In genomic region chr17:55444471-55445441, GRCh38 we compare ENCODE assay signal across 9 cellular contexts. TPM values are rescaled to one million over a fixed set of nuclear protein-coding genes. Genes with fewer than 3 reads are reported as not detected.
DNase-seq lines count a peak whose midpoint lies in the region; ATAC-seq and TF ChIP-seq lines count a peak whose summit lies in the region.
"Had no signal": no experiment of that assay in that cellular context is flagged by ENCODE, and none has a peak within 500 bp of the region (broad histone marks: within the 10 kb centered on the region; RNA-seq: fewer than 3 reads in every experiment).

No MANE protein-coding gene starts in this region.

- no peak for TF ChIP-seq CTCF in CD14-positive monocyte (IDR thresholded peaks at IDR 0.05)
- no peak for TF ChIP-seq CTCF in gastrocnemius medialis (IDR thresholded peaks at IDR 0.05 in 4 of 5, conservative IDR thresholded peaks at IDR 0.05 in 1 of 5)

- peaks cover 2 to 4% (median 3%) of the 10 kb centered on the region in 3 donors for H3K27me3 Mint-ChIP-seq in CD14-positive monocyte (ENCODE audit: low read depth in 3 of 3)

- no peaks in the 10 kb centered on the region for H3K36me3 Mint-ChIP-seq in CD14-positive monocyte

- H3K4me3 Mint-ChIP-seq in CD14-positive monocyte: no peak overlapping the region

- no peaks in the 10 kb centered on the region for H3K27me3 ChIP-seq in gastrocnemius medialis

- peak overlapping the region in 4 of 7 donors; percentile 13 to 77 (median 31) for H3K27ac Mint-ChIP-seq in CD14-positive monocyte

- no peak for TF ChIP-seq POLR2A in gastrocnemius medialis (IDR thresholded peaks at IDR 0.05)

- peaks cover 10% of the 10 kb centered on the region for H3K4me1 Mint-ChIP-seq in CD14-positive monocyte

- H3K9me3 ChIP-seq in gastrocnemius medialis: no peaks in the 10 kb centered on the region
- H3K9me3 ChIP-seq: SK-N-SH had no signal

- no peaks in the 10 kb centered on the region for H3K9me3 Mint-ChIP-seq in CD14-positive monocyte

- H3K4me1 ChIP-seq in gastrocnemius medialis: peaks cover 0 to 14% of the 10 kb centered on the region in 2 donors

- H3K36me3 ChIP-seq in gastrocnemius medialis: no peaks in the 10 kb centered on the region

- ATAC-seq in GM21619 (IDR thresholded peaks at IDR 0.05; ENCODE audit: unreplicated experiment) (peak; percentile 69), gastrocnemius medialis (no peak)

- no peak for DNase-seq in CD14-positive monocyte (ENCODE audit: low spot score)
- peak; percentile 26 for DNase-seq in HK-2 (ENCODE audit: unreplicated experiment)
- DNase-seq in glomerular visceral epithelial cell (ENCODE audit: extremely low spot score): peak; percentile 52
- DNase-seq in NCI-H1694 (lab: John Stamatoyannopoulos, UW): no peak
- DNase-seq in gastrocnemius medialis: no peak
- DNase-seq in NCI-H1105 treated with DMSO at 0.1 percent for 48 hours (lab: John Stamatoyannopoulos, UW): no peak
- no peak for DNase-seq in RPMI8226
- DNase-seq: SK-N-SH had no signal

- H3K4me3 ChIP-seq in gastrocnemius medialis: no peak overlapping the region

- in situ Hi-C loops in gastrocnemius medialis (cut with MboI; ENCODE audit: low sequenced_read_pairs in 4 of 4): no loop called here

- intact Hi-C loops in CD14-positive monocyte (cut with micrococcal nuclease) (no loop called here), gastrocnemius medialis (cut with DNase I; ENCODE audit: low total_unique reads) (no loop called here)

- no peak overlapping the region for H3K27ac ChIP-seq in gastrocnemius medialis

RNA-seq across cellular contexts. Expression of gene MMD, which starts 23.1 kb away (rescaled TPM):
- polyA plus RNA-seq in CD14-positive monocyte: 1 to 10 TPM; 3.4 to 4.6 TPM
- 10 to 100 TPM in 2 of 4 donors, 1 to 10 TPM in 2; 4.6 to 25.7 (median 11.3) TPM for total RNA-seq in gastrocnemius medialis

Comparison
In these comparisons a context has a peak if more than half of its experiments do, and no peak if none do; other contexts are left out.
1. DNase-seq: peak in HK-2 (single experiment) and glomerular visceral epithelial cell (single experiment); none in CD14-positive monocyte (single experiment), NCI-H1694 (single experiment), gastrocnemius medialis (0 of 2), NCI-H1105 treated with DMSO at 0.1 percent for 48 hours (single experiment) and RPMI8226 (single experiment).